In the genomic region with DNA sequence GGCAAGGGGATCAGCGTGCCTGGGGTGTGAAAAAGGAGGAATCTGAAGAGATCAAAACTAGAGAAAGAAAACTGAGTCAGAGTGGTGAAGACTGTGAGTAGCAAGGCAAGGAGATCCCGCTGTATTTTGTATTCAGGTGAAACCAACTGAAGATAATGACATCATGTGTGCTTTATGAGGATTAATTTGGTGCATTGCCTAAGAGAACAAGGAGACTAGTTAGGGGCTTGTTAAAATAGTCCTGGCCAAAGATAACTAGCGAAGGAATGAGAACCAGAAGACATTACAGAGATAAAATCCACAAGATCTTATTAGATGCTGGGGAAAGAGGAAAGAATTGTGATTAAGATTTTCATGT, we compare ENCODE assay signal across 24 cellular contexts. TPM values are rescaled to one million over a fixed set of nuclear protein-coding genes. Genes with fewer than 3 reads are reported as not detected.
DNase-seq lines count a peak whose midpoint lies in the region; ATAC-seq, FAIRE-seq and TF ChIP-seq lines count a peak whose summit lies in the region.
"Had no signal": no experiment of that assay in that cellular context is flagged by ENCODE, and none has a peak within 500 bp of the region (broad histone marks: within the 10 kb centered on the region; RNA-seq: fewer than 3 reads in every experiment).

No MANE protein-coding gene starts in this region.

- in situ Hi-C loops in K562 (cut with MboI), result loop anchor here (5.0 kb wide), 1 partner anchor 114 kb away; no protein-coding TSS in a partner anchor

- H3K9ac ChIP-seq in K562 (ENCODE audit: insufficient read depth in 1 of 2, low read depth in 2 of 2, low read length in 2 of 2), result no peak overlapping the region
- H3K9ac ChIP-seq: BLaER1 had no signal

- WGBS in K562 (ENCODE audit: insufficient coverage, low coverage, missing lambda C conversion rate), result 46% methylated on average over 3 of the region's 3 CpGs
- WGBS in esophagus squamous epithelium, 2 donors, result 76 to 77% methylated on average over 3 of the region's 3 CpGs
- whole genome bisulfite sequencing in ovary, 3 donors, result 90 to 92% (median 92%) methylated on average over 3 of the region's 3 CpGs
- WGBS in upper lobe of left lung, 2 donors, result 87 to 94% methylated on average over 3 of the region's 3 CpGs
- 82 to 87% (median 86%) methylated on average over 3 of the region's 3 CpGs for WGBS in small intestine, 3 donors

- intact Hi-C loops in K562 (cut with micrococcal nuclease), result loop anchor here (2.0 kb wide), 2 partner anchors 103 to 235 kb away; no protein-coding TSS in a partner anchor
- intact Hi-C loops in esophagus squamous epithelium (cut with DNase I), result loop anchor here (5.0 kb wide), 1 partner anchor 109 kb away; no protein-coding TSS in a partner anchor
- intact Hi-C loops in ovary (cut with DNase I), result loop anchor here (2.0 to 10.0 kb wide), 7 partner anchors 34 to 234 kb away; no protein-coding TSS in a partner anchor

- no peak for TF ChIP-seq RAD21 in K562 (CRISPR knock-in tag; conservative IDR thresholded peaks at IDR 0.05 in 1 of 2, IDR thresholded peaks at IDR 0.05 in 1 of 2)

- peak overlapping the region; percentile 57; the same call in 1 of the 2 replicates for H2AFZ ChIP-seq in K562 (ENCODE audit: low read depth, low read length)

- no TSS peak for BruUV-seq in K562 (replicated peaks; lab: Mats Ljungman, UMichigan)

- DNase-seq in K562 (ENCODE audit: extremely low read depth in 1 of 4, low spot score in 3 of 4) (no peak), esophagus squamous epithelium (lab: John Stamatoyannopoulos, UW) (no peak), ovary (no peak), upper lobe of left lung (no peak), small intestine (no peak)
- DNase-seq: activated CD4-positive, alpha-beta T cell treated with anti-CD3 and anti-CD28 coated beads, Interleukin-2, amount 10 ng/mL, durations not matched to agents 24 days and 14 days; activated CD8-positive, alpha-beta memory T cell treated with anti-CD3 and anti-CD28 coated beads for 24 hours; activated effector memory CD4-positive, alpha-beta T cell treated with anti-CD3 and anti-CD28 coated beads, Interleukin-2, amount 50 U/mL, for 16 hours; activated T-cell treated with anti-CD3 and anti-CD28 coated beads for 4 hours; H7; NCI-H146; NCI-H446; NCI-H748 treated with DMSO at 0.1 percent for 48 hours; RPMI8226; stimulated activated naive CD4-positive, alpha-beta T cell treated with Interleukin-2 at 50 U/mL for 16 hours had no signal

- TF ChIP-seq POLR2A in K562 (conservative IDR thresholded peaks at IDR 0.05) (no peak), esophagus squamous epithelium (IDR thresholded peaks at IDR 0.05) (no peak), ovary (IDR thresholded peaks at IDR 0.05) (no peak), upper lobe of left lung (IDR thresholded peaks at IDR 0.05) (no peak)

- no peak for TF ChIP-seq CTCF in K562 (IDR thresholded peaks at IDR 0.05 in 2 of 3, conservative IDR thresholded peaks at IDR 0.05 in 1 of 3; ENCODE audit: insufficient read depth in 2 of 3, low read depth in 1 of 3, low read length in 3 of 3)
- no peak for TF ChIP-seq CTCF in esophagus squamous epithelium (IDR thresholded peaks at IDR 0.05)
- TF ChIP-seq CTCF in ovary (IDR thresholded peaks at IDR 0.05), result no peak
- TF ChIP-seq CTCF in upper lobe of left lung (IDR thresholded peaks at IDR 0.05), result no peak

- 0 out of 5 replicates have a peak, but pooled peaks cover 0 to 5% of the 10 kb centered on the region in 2 experiments for H3K27me3 ChIP-seq in K562 (ENCODE audit: control insufficient read depth in 2 of 2, insufficient read depth in 2 of 2, low read length in 2 of 2)
- no peaks in the 10 kb centered on the region for H3K27me3 ChIP-seq in esophagus squamous epithelium
- no peaks in the 10 kb centered on the region for H3K27me3 ChIP-seq in ovary
- H3K27me3 ChIP-seq in upper lobe of left lung, result no peaks in the 10 kb centered on the region
- H3K27me3 ChIP-seq in small intestine (ENCODE audit: control insufficient read depth in 2 of 2, insufficient read depth in 2 of 2, low read length in 2 of 2), result no peaks in the 10 kb centered on the region
- H3K27me3 ChIP-seq: BLaER1, breast epithelium had no signal

- no peaks in the 10 kb centered on the region for H4K20me1 ChIP-seq in K562 (replicated peaks; ENCODE audit: control insufficient read depth, insufficient read depth, low read length)
- H4K20me1 ChIP-seq: BLaER1 had no signal

- H3K79me2 ChIP-seq in K562 (ENCODE audit: control insufficient read depth, insufficient read depth, low read length), result no peaks in the 10 kb centered on the region

- H3K4me3 ChIP-seq in K562 (no peak overlapping the region), esophagus squamous epithelium (no peak overlapping the region), ovary (no peak overlapping the region), upper lobe of left lung (no peak overlapping the region), small intestine (ENCODE audit: low read depth in 1 of 2, low read length in 2 of 2) (no peak overlapping the region)
- H3K4me3 ChIP-seq: BLaER1, breast epithelium, GM12878, skin epidermis had no signal

- H3K4me1 ChIP-seq in K562 (replicated peaks in 1 of 2; ENCODE audit: control insufficient read depth in 2 of 2, insufficient read depth in 2 of 2, low read length in 2 of 2) (peaks cover 4 to 19% of the 10 kb centered on the region in 2 experiments; a peak in 4 of 5 replicates), esophagus squamous epithelium (peaks cover 10 to 72% (median 37%) of the 10 kb centered on the region in 3 donors), ovary (ENCODE audit: insufficient read depth) (peaks cover 32% of the 10 kb centered on the region), upper lobe of left lung (peaks cover 34 to 45% (median 42%) of the 10 kb centered on the region in 4 donors), small intestine (ENCODE audit: control insufficient read depth in 2 of 2, insufficient read depth in 1 of 2, low read depth in 1 of 2, low read length in 1 of 2) (peaks cover 0 to 4% of the 10 kb centered on the region in 2 donors)
- H3K4me1 ChIP-seq: BLaER1 had no signal

- FAIRE-seq in K562 (lab: Jason Lieb, UNC) (no peak), small intestine (lab: Jason Lieb, UNC) (no peak)
- FAIRE-seq: endothelial cell of umbilical vein, GM12878, GM19239 had no signal

- TF ChIP-seq EP300 in K562 (IDR thresholded peaks at IDR 0.05; ENCODE audit: low read length) (no peak), ovary (IDR thresholded peaks at IDR 0.05) (no peak), upper lobe of left lung (IDR thresholded peaks at IDR 0.05) (no peak)

- no peaks in the 10 kb centered on the region for H3K9me3 ChIP-seq in K562 (replicated peaks; ENCODE audit: control insufficient read depth, insufficient read depth, low read depth, low read length)
- no peaks in the 10 kb centered on the region for H3K9me3 ChIP-seq in esophagus squamous epithelium
- H3K9me3 ChIP-seq in ovary, result no peaks in the 10 kb centered on the region
- H3K9me3 ChIP-seq in upper lobe of left lung, result no peaks in the 10 kb centered on the region
- no peaks in the 10 kb centered on the region for H3K9me3 ChIP-seq in small intestine (ENCODE audit: control insufficient read depth, low read depth)
- H3K9me3 ChIP-seq: BLaER1, breast epithelium had no signal

- H3K36me3 ChIP-seq in K562 (ENCODE audit: control insufficient read depth, insufficient read depth, low read length) (no peaks in the 10 kb centered on the region), esophagus squamous epithelium (no peaks in the 10 kb centered on the region), ovary (no peaks in the 10 kb centered on the region), upper lobe of left lung (no peaks in the 10 kb centered on the region), small intestine (ENCODE audit: control insufficient read depth in 2 of 2, insufficient read depth in 2 of 2, low read length in 2 of 2) (no peaks in the 10 kb centered on the region)
- H3K36me3 ChIP-seq: BLaER1, breast epithelium had no signal

- no peaks in the 10 kb centered on the region for H3K9me1 ChIP-seq in K562 (ENCODE audit: control insufficient read depth, insufficient read depth, low read length)

- no peak overlapping the region for H3K4me2 ChIP-seq in K562 (ENCODE audit: insufficient read depth, low read length)
- H3K4me2 ChIP-seq: BLaER1 had no signal

- no peak overlapping the region for H3K27ac ChIP-seq in K562 (ENCODE audit: extremely low read depth, low read depth, low read length)
- peak overlapping the region; percentile 28 to 87 (median 68) for H3K27ac ChIP-seq in esophagus squamous epithelium
- peak overlapping the region; percentile 50 to 84 for H3K27ac ChIP-seq in ovary
- peak overlapping the region; percentile 42 to 87 (median 64) for H3K27ac ChIP-seq in upper lobe of left lung
- H3K27ac ChIP-seq in small intestine (ENCODE audit: low read depth in 1 of 2, low read length in 1 of 2), result peak overlapping the region in 1 of 2 donors; percentile 12
- H3K27ac ChIP-seq: BLaER1, breast epithelium, HL-60, skin epidermis had no signal

- POLR2A ChIA-PET in K562 (lab: Yijun Ruan, JAX), result no interaction called here

- CTCF ChIA-PET in K562 (lab: Yijun Ruan, JAX; ENCODE audit: low intra/inter-chr PET ratio), result interaction anchor here (0.5 to 2.8 kb wide), 3 partner anchors 8 to 303 kb away, joined by 3 to 15 read pairs (median 3); no protein-coding TSS in a partner anchor

- ATAC-seq in K562 (no peak), upper lobe of left lung (ENCODE audit: low FRiP score in 2 of 2) (no peak), GM21723 (IDR thresholded peaks at IDR 0.05; ENCODE audit: unreplicated experiment) (no peak), GM19467 (IDR thresholded peaks at IDR 0.05; ENCODE audit: unreplicated experiment) (no peak)
- ATAC-seq: GM12878 had no signal

RNA-seq across cellular contexts. Expression of a gene that starts 16.9 kb away (rescaled TPM):
- total RNA-seq in K562 (2011; cell fraction: chromatin; rRNA removed; ENCODE audit: low replicate concordance), result 0.28 and 0.32 TPM in 2 replicates
- total RNA-seq in K562 (2011; cell fraction: nucleolus; rRNA removed), result 0.83 TPM in 1 of 2 replicates, not detected in the other
- total RNA-seq in K562 (2011; cell fraction: nucleoplasm; rRNA removed), result not detected in 2 replicates
- total RNA-seq in K562 (2014; rRNA removed) (not detected in 2 replicates), K562 (2014; rRNA removed; fragmentation: Illumina TruSeq; extraction: Trizol) (not detected in 2 replicates), K562 (2015; rRNA removed; fragmentation: Illumina TruSeq; extraction: Trizol) (not detected in 2 replicates), K562 (2021) (0.72 and 0.86 TPM in 2 replicates), esophagus squamous epithelium (1,000 to 10,000 TPM in 1 of 4 donors, 100 to 1,000 TPM in 3; 166 to 1,028 (median 489) TPM), ovary (100 to 1,000 TPM; 110 to 380 (median 269) TPM), upper lobe of left lung (1,000 to 10,000 TPM in 4 of 6 donors, 100 to 1,000 TPM in 2; 876 to 1,536 (median 1,027) TPM)
- polyA plus RNA-seq in K562 (2011; rRNA removed) (0.16 TPM in 1 of 2 replicates, not detected in the other), K562 (2014; fragmentation: Illumina TruSeq; extraction: Trizol) (0.25 TPM in 1 of 2 replicates, not detected in the other), K562 (2014; fragmentation: Nextera tagmentation; extraction: Ambion mirVana) (not detected), K562 (2014; rRNA removed) (not detected in 2 replicates), ovary (100 to 1,000 TPM; 635 to 827 TPM), small intestine (1,000 to 10,000 TPM in 1 of 3 donors, 100 to 1,000 TPM in 1, 10 to 100 TPM in 1; 19.9 to 1,014 (median 191) TPM)
- 0.10 and 0.44 TPM in 2 replicates for polyA plus RNA-seq in K562 (2011; cell fraction: cytosol; rRNA removed)
- polyA plus RNA-seq in K562 (2011; cell fraction: nucleus; rRNA removed), result 0.10 TPM in 1 of 2 replicates, not detected in the other
- polyA plus RNA-seq in K562 (2012), result 0.87 and 2.2 TPM in 2 replicates
- polyA minus RNA-seq in K562 (2011; rRNA and poly(A)+ RNA removed), result not detected in 2 replicates
- polyA minus RNA-seq in K562 (2011; cell fraction: cytosol; rRNA and poly(A)+ RNA removed), result 2.3 TPM in 1 of 2 replicates, not detected in the other
- not detected in 2 replicates for polyA minus RNA-seq in K562 (2011; cell fraction: nucleus; rRNA and poly(A)+ RNA removed)
- total RNA-seq: activated CD4-positive, alpha-beta T cell treated with anti-CD3 and anti-CD28 coated beads, Interleukin-2, amount 10 ng/mL, durations not matched to agents 24 days and 14 days had no signal

Comparison
In these comparisons a context has a peak if more than half of its experiments do, and no peak if none do; other contexts are left out.
1. RNA of a gene that starts 16.9 kb away (total RNA-seq): 876 to 1,536 TPM in upper lobe of left lung, 166 to 1,028 TPM in esophagus squamous epithelium and 110 to 380 TPM in ovary; 0.28 to 0.86 TPM in K562; every median in the first group is over 10 times any median in the second.